2 cellular contexts compared by ENCODE assay signal in the genomic region with DNA sequence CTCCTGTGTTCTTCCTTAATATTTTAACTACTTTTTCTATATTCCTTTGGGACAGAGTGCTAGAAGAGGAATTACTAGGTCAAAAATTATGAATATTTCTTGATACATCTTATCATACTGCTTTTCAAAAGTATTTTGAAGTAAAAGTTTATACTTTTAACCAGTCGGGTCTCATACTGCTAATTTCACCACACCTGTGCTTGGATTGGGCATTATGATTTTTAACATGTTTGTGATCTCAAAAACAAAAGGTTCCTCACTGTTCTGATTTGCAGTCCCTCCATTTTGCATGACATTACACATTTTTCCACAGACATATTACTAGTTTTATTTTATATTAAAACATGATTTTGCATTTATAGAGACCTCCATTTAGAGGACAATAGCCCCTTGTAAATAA.
TF ChIP-seq lines count a peak whose summit lies in the region.

No MANE protein-coding gene starts in this region.

TF ChIP-seq in WTC11, 78 proteins besides CTCF, POLR2A, EP300 and RAD21:
- no peak for TF ChIP-seq SP1 (CRISPR knock-in tag; conservative IDR thresholded peaks at IDR 0.05)
- 0 out of 2 replicates have a peak, but pooled peaks have one; percentile 26 for TF ChIP-seq GTF2I (CRISPR knock-in tag; conservative IDR thresholded peaks at IDR 0.05)
- no peak for TF ChIP-seq NR3C1 (CRISPR knock-in tag; conservative IDR thresholded peaks at IDR 0.05; ENCODE audit: low read depth)
- no peak for TF ChIP-seq CBFB (CRISPR knock-in tag; IDR thresholded peaks at IDR 0.05; ENCODE audit: low read depth)
- TF ChIP-seq MXD4 (CRISPR knock-in tag; IDR thresholded peaks at IDR 0.05; ENCODE audit: borderline replicate concordance), result no peak

TF ChIP-seq in K562, 482 proteins besides CTCF, POLR2A, EP300 and RAD21:
- no peak for TF ChIP-seq ZBTB1 (CRISPR knock-in tag; IDR thresholded peaks at IDR 0.05; ENCODE audit: borderline replicate concordance, low read depth)
- TF ChIP-seq RBM25 (IDR thresholded peaks at IDR 0.05; ENCODE audit: low read depth, low read length, severe bottlenecking), result peak; percentile 98
- TF ChIP-seq EWSR1 (IDR thresholded peaks at IDR 0.05; ENCODE audit: borderline replicate concordance, low read depth, partially characterized antibody), result no peak
- no peak for TF ChIP-seq ZC3H11A (IDR thresholded peaks at IDR 0.05; ENCODE audit: low read depth, low read length)
- TF ChIP-seq SMAD4 (CRISPR knock-in tag; conservative IDR thresholded peaks at IDR 0.05), result no peak
